Comparison of ENCODE assay signal across 24 cellular contexts in genomic region chr17:6681176-6681575, GRCh38. TPM values are rescaled to one million over a fixed set of nuclear protein-coding genes. Genes with fewer than 3 reads are reported as not detected.
DNase-seq lines count a peak whose midpoint lies in the region; ATAC-seq, FAIRE-seq and TF ChIP-seq lines count a peak whose summit lies in the region.
"Had no signal": no experiment of that assay in that cellular context is flagged by ENCODE, and none has a peak within 500 bp of the region (broad histone marks: within the 10 kb centered on the region; RNA-seq: fewer than 3 reads in every experiment).

No MANE protein-coding gene starts in this region.

- in situ Hi-C loops in mammary epithelial cell (cut with MboI; ENCODE audit: low sequenced_read_pairs in 2 of 2), result no loop called here

- intact Hi-C loops in mammary epithelial cell (cut with micrococcal nuclease), result no loop called here
- intact Hi-C loops in MCF 10A (cut with micrococcal nuclease), result no loop called here

- dilution Hi-C loops in mammary epithelial cell (cut with HindIII; ENCODE audit: low sequenced_read_pairs), result no loop called here

- H3K27ac ChIP-seq in mammary epithelial cell (ENCODE audit: insufficient read depth, low read depth, low read length) (no peak overlapping the region), foreskin keratinocyte (peak overlapping the region; percentile 46)
- H3K27ac ChIP-seq: GM23248 had no signal

- BruUV-seq in mammary epithelial cell (replicated peaks; lab: Mats Ljungman, UMichigan), result no TSS peak
- no TSS peak for BruUV-seq in MCF 10A (replicated peaks; lab: Mats Ljungman, UMichigan)

- no peak overlapping the region for H2AFZ ChIP-seq in mammary epithelial cell (ENCODE audit: low read depth, low read length)
- H2AFZ ChIP-seq: GM23248 had no signal

- no peaks in the 10 kb centered on the region for H3K36me3 Mint-ChIP-seq in MCF 10A (ENCODE audit: insufficient read depth, unreplicated experiment)

- no peaks in the 10 kb centered on the region for H3K9me3 ChIP-seq in mammary epithelial cell (replicated peaks; ENCODE audit: insufficient read depth, low read length)
- H3K9me3 ChIP-seq: HAP-1 had no signal

- H3K27ac Mint-ChIP-seq in MCF 10A (ENCODE audit: low read depth, unreplicated experiment), result no peak overlapping the region
- H3K27ac Mint-ChIP-seq: CD4-positive, CD25-positive, alpha-beta regulatory T cell; CD8-positive, alpha-beta memory T cell had no signal

- TF ChIP-seq CTCF in mammary epithelial cell (conservative IDR thresholded peaks at IDR 0.05 in 1 of 2, IDR thresholded peaks at IDR 0.05 in 1 of 2; ENCODE audit: extremely low read depth in 1 of 2, insufficient read depth in 1 of 2, low read depth in 1 of 2, low read length in 2 of 2) (no peak), MCF 10A (IDR thresholded peaks at IDR 0.05; ENCODE audit: unreplicated experiment) (no peak), bronchial epithelial cell (IDR thresholded peaks at IDR 0.05; ENCODE audit: insufficient read depth, low read length, severe bottlenecking) (no peak), foreskin keratinocyte (conservative IDR thresholded peaks at IDR 0.05) (no peak)

- H3K4me3 Mint-ChIP-seq in MCF 10A (ENCODE audit: unreplicated experiment), result no peak overlapping the region
- H3K4me3 Mint-ChIP-seq: CD4-positive, CD25-positive, alpha-beta regulatory T cell; CD8-positive, alpha-beta memory T cell had no signal

- CTCF ChIA-PET in mammary epithelial cell (lab: Charles Lee; ENCODE audit: low non-redundant PET), result no interaction called here
- CTCF ChIA-PET in MCF 10A (lab: Yijun Ruan, JAX), result interaction anchor here (1.7 kb wide), 1 partner anchor 15 kb away, joined by 8 read pairs; no protein-coding TSS in a partner anchor

- no peak overlapping the region for H3K4me2 ChIP-seq in mammary epithelial cell (ENCODE audit: insufficient read depth, low read depth, low read length)

- DNase-seq in mammary epithelial cell, result peak; percentile 43
- no peak for DNase-seq in MCF 10A (ENCODE audit: unreplicated experiment)
- DNase-seq in bronchial epithelial cell (ENCODE audit: low read depth), result peak; percentile 17
- DNase-seq in foreskin keratinocyte, result peak in 1 of 2 donors; percentile 32
- DNase-seq in stimulated activated CD8-positive, alpha-beta memory T cell treated with anti-CD3 and anti-CD28 coated beads, Interleukin-4, amount 100 ng/mL, for 48 hours, result no peak
- no peak for DNase-seq in NCI-H524 (lab: John Stamatoyannopoulos, UW)
- no peak for DNase-seq in NCI-H345 (lab: John Stamatoyannopoulos, UW)
- no peak for DNase-seq in SHP77 (lab: John Stamatoyannopoulos, UW)
- DNase-seq: 8988T; C1 segment of cervical spinal cord; CD4-positive, CD25-positive, alpha-beta regulatory T cell; CD8-positive, alpha-beta memory T cell; COR-L47; DMS 273 treated with DMSO at 0.1 percent for 48 hours; DMS53; DND-41; EL; GM23248 had no signal

- ATAC-seq in foreskin keratinocyte, result peak; percentile 20
- ATAC-seq: GM12878 had no signal

- FAIRE-seq in bronchial epithelial cell (lab: Jason Lieb, UNC), result peak; percentile 77
- FAIRE-seq: GM12878 had no signal

- H3K4me3 ChIP-seq in mammary epithelial cell (replicated peaks in 1 of 3; ENCODE audit: insufficient read depth in 1 of 3, low read depth in 2 of 3, low read length in 3 of 3), result no peak overlapping the region
- no peak overlapping the region for H3K4me3 ChIP-seq in bronchial epithelial cell (ENCODE audit: low read depth, low read length)
- H3K4me3 ChIP-seq: GM12878, GM23248, HAP-1 had no signal

- H3K4me1 ChIP-seq in mammary epithelial cell (ENCODE audit: insufficient read depth, low read length) (peaks cover 14% of the 10 kb centered on the region), foreskin keratinocyte (no peaks in the 10 kb centered on the region)
- H3K4me1 ChIP-seq: HAP-1 had no signal

- H3K36me3 ChIP-seq in mammary epithelial cell (ENCODE audit: insufficient read depth, low read length) (no peaks in the 10 kb centered on the region), bronchial epithelial cell (ENCODE audit: control insufficient read depth, insufficient read depth, low read length) (no peaks in the 10 kb centered on the region)
- H3K36me3 ChIP-seq: HAP-1 had no signal

- no peak overlapping the region for H3K9ac ChIP-seq in mammary epithelial cell (ENCODE audit: insufficient read depth, low read length)
- H3K9ac ChIP-seq: GM23248 had no signal

- WGBS in mammary epithelial cell (ENCODE audit: low coverage, missing lambda C conversion rate), result 82% methylated on average over 4 of the region's 4 CpGs

- POLR2A ChIA-PET in MCF 10A (lab: Yijun Ruan, JAX), result interaction anchor here (1.3 kb wide), 1 partner anchor 12 kb away, joined by 4 read pairs; no protein-coding TSS in a partner anchor

- H3K9me3 Mint-ChIP-seq in MCF 10A (ENCODE audit: unreplicated experiment), result no peaks in the 10 kb centered on the region
- H3K9me3 Mint-ChIP-seq: CD8-positive, alpha-beta memory T cell had no signal

- no peaks in the 10 kb centered on the region for H3K27me3 Mint-ChIP-seq in MCF 10A (ENCODE audit: insufficient read depth, unreplicated experiment)

- H3K27me3 ChIP-seq in mammary epithelial cell (ENCODE audit: insufficient read depth, low read length) (no peaks in the 10 kb centered on the region), bronchial epithelial cell (ENCODE audit: control insufficient read depth, insufficient read depth, low read length) (no peaks in the 10 kb centered on the region), foreskin keratinocyte (no peaks in the 10 kb centered on the region)

- H3K4me1 Mint-ChIP-seq in MCF 10A (ENCODE audit: insufficient read depth, unreplicated experiment), result peaks cover 6% of the 10 kb centered on the region

- no peaks in the 10 kb centered on the region for H4K20me1 ChIP-seq in mammary epithelial cell (ENCODE audit: insufficient read depth, low read length)

- H3K79me2 ChIP-seq in mammary epithelial cell (ENCODE audit: insufficient read depth, low read length), result no peaks in the 10 kb centered on the region

RNA-seq across cellular contexts. Expression of gene C17orf100, which starts 29.6 kb away (rescaled TPM):
- total RNA-seq in mammary epithelial cell, result 1 to 10 TPM in 1 of 2 donors, under 1 TPM in 1; 0.67 to 2.5 TPM
- 0.77 TPM for polyA plus RNA-seq in mammary epithelial cell
- not detected for polyA minus RNA-seq in mammary epithelial cell
- total RNA-seq in MCF 10A (2022), result 1.4 and 1.7 TPM in 2 replicates
- 0.13 and 0.53 TPM in 2 replicates for total RNA-seq in bronchial epithelial cell
- total RNA-seq in foreskin keratinocyte, result 0.88 and 1.2 TPM in 2 replicates
- polyA plus RNA-seq in foreskin keratinocyte, result 1.1 and 1.4 TPM in 2 replicates

RNA-seq across cellular contexts. Expression of gene MED31, which starts 29.8 kb away (rescaled TPM):
- 10 to 100 TPM in 1 of 2 donors, 1 to 10 TPM in 1; 8.3 to 21.0 TPM for total RNA-seq in mammary epithelial cell
- 21.7 TPM for polyA plus RNA-seq in mammary epithelial cell
- polyA minus RNA-seq in mammary epithelial cell, result 16.2 TPM
- 17.7 and 17.8 TPM in 2 replicates for total RNA-seq in MCF 10A (2022)
- 11.1 and 11.6 TPM in 2 replicates for total RNA-seq in bronchial epithelial cell
- 30.5 and 34.6 TPM in 2 replicates for total RNA-seq in foreskin keratinocyte
- polyA plus RNA-seq in foreskin keratinocyte, result 49.2 TPM in 2 replicates

RNA-seq across cellular contexts. Expression of gene SLC13A5, which starts 32.0 kb away (rescaled TPM):
- total RNA-seq in mammary epithelial cell (under 1 TPM in 1 of 2 donors, not detected in 1; 0.67 TPM), MCF 10A (2022) (not detected in 2 replicates), bronchial epithelial cell (0.38 and 0.53 TPM in 2 replicates), foreskin keratinocyte (0.74 and 1.4 TPM in 2 replicates)
- polyA plus RNA-seq in mammary epithelial cell (0.20 TPM), foreskin keratinocyte (0.75 and 1.4 TPM in 2 replicates)
- not detected for polyA minus RNA-seq in mammary epithelial cell
- total RNA-seq: A673; CD4-positive, CD25-positive, alpha-beta regulatory T cell; CD8-positive, alpha-beta memory T cell; G401; GM23248; H4 had no signal
- polyA plus RNA-seq: AG04450; CD4-positive, CD25-positive, alpha-beta regulatory T cell; CD8-positive, alpha-beta memory T cell; GM12878; GM23248 had no signal

RNA-seq across cellular contexts. Expression of gene TXNDC17, which starts 40.3 kb away (rescaled TPM):
- 100 to 1,000 TPM; 315 to 319 TPM for total RNA-seq in mammary epithelial cell
- polyA plus RNA-seq in mammary epithelial cell, result 1,296 TPM
- 208 TPM for polyA minus RNA-seq in mammary epithelial cell
- 137 and 146 TPM in 2 replicates for total RNA-seq in MCF 10A (2022)
- total RNA-seq in bronchial epithelial cell, result 222 and 317 TPM in 2 replicates
- 344 TPM in 2 replicates for total RNA-seq in foreskin keratinocyte
- 611 and 639 TPM in 2 replicates for polyA plus RNA-seq in foreskin keratinocyte

RNA-seq across cellular contexts. Expression of gene KIAA0753, which starts 40.7 kb away (rescaled TPM):
- total RNA-seq in mammary epithelial cell (10 to 100 TPM; 23.2 to 25.2 TPM), MCF 10A (2022) (22.8 and 25.3 TPM in 2 replicates), bronchial epithelial cell (6.6 and 9.2 TPM in 2 replicates), foreskin keratinocyte (16.6 and 18.6 TPM in 2 replicates)
- polyA plus RNA-seq in mammary epithelial cell (3.6 TPM), foreskin keratinocyte (4.1 and 4.5 TPM in 2 replicates)
- polyA minus RNA-seq in mammary epithelial cell, result 20.5 TPM

Comparison
In these comparisons a context has a peak if more than half of its experiments do, and no peak if none do; other contexts are left out.
1. DNase-seq: peak in mammary epithelial cell (single experiment) and bronchial epithelial cell (single experiment); none in MCF 10A (single experiment), stimulated activated CD8-positive, alpha-beta memory T cell treated with anti-CD3 and anti-CD28 coated beads, Interleukin-4, amount 100 ng/mL, for 48 hours (single experiment), NCI-H524 (0 of 2), NCI-H345 (single experiment) and SHP77 (0 of 2).